12 cellular contexts compared by ENCODE assay signal in genomic region chr11:96278039-96278897, GRCh38.
DNase-seq lines count a peak whose midpoint lies in the region; ATAC-seq and TF ChIP-seq lines count a peak whose summit lies in the region.
"Had no signal": no experiment of that assay in that cellular context is flagged by ENCODE, and none has a peak within 500 bp of the region (broad histone marks: within the 10 kb centered on the region; RNA-seq: fewer than 3 reads in every experiment).

No MANE protein-coding gene starts in this region.

- DNase-seq in CD8-positive, alpha-beta T cell = no peak
- DNase-seq in astrocyte of the spinal cord (ENCODE audit: low read depth, low spot score) = peak; percentile 55
- DNase-seq in lower leg skin (ENCODE audit: low spot score in 2 of 2) = no peak
- no peak for DNase-seq in activated effector memory CD4-positive, alpha-beta T cell treated with Interleukin-2 at 50 U/mL for 16 hours
- no peak for DNase-seq in D341Med (ENCODE audit: low spot score)
- DNase-seq: activated CD8-positive, alpha-beta memory T cell treated with anti-CD3 and anti-CD28 coated beads, Interleukin-2, amount 50 U/mL, for 4 hours; DMS79 treated with DMSO at 0.1 percent for 48 hours; spleen; substantia nigra had no signal

- H3K9me3 Mint-ChIP-seq in CD8-positive, alpha-beta T cell = no peaks in the 10 kb centered on the region
- H3K9me3 Mint-ChIP-seq in IgD-negative memory B cell = no peaks in the 10 kb centered on the region

- no peak overlapping the region for H3K9ac ChIP-seq in mucosa of rectum (ENCODE audit: low read depth in 1 of 2, low read length in 2 of 2)

- no peak for TF ChIP-seq CTCF in CD8-positive, alpha-beta T cell (IDR thresholded peaks at IDR 0.05)
- TF ChIP-seq CTCF in astrocyte of the spinal cord (IDR thresholded peaks at IDR 0.05; ENCODE audit: low read depth, low read length) (no peak), lower leg skin (IDR thresholded peaks at IDR 0.05) (no peak)

- no peaks in the 10 kb centered on the region for H3K9me3 ChIP-seq in CD8-positive, alpha-beta T cell (ENCODE audit: low read length)
- H3K9me3 ChIP-seq in mucosa of rectum (ENCODE audit: control insufficient read depth in 2 of 2, low read length in 2 of 2) = no peaks in the 10 kb centered on the region
- H3K9me3 ChIP-seq: spleen had no signal

- WGBS in lower leg skin, 2 donors = 70 to 72% methylated on average over 6 of the region's 6 CpGs

- H3K4me1 ChIP-seq in CD8-positive, alpha-beta T cell (ENCODE audit: insufficient read depth, low read length) = peaks cover 40% of the 10 kb centered on the region
- H3K4me1 ChIP-seq in mucosa of rectum (ENCODE audit: control insufficient read depth in 2 of 2, insufficient read depth in 2 of 2, low read length in 2 of 2) = peaks cover 14 to 46% of the 10 kb centered on the region in 2 donors

- CTCF ChIA-PET in CD8-positive, alpha-beta T cell (lab: Charles Lee) = interaction anchor here (1.0 to 3.7 kb wide), 3 partner anchors 20 to 65 kb away, joined by 3 to 16 read pairs (median 3); partner anchors contain the start of gene MAML2

- no peak overlapping the region for H3K27ac ChIP-seq in CD8-positive, alpha-beta T cell (ENCODE audit: low read depth, low read length)
- H3K27ac ChIP-seq in mucosa of rectum (ENCODE audit: low read depth in 2 of 2, low read length in 2 of 2) = peak overlapping the region; percentile 54 to 60

- H3K27me3 Mint-ChIP-seq in CD8-positive, alpha-beta T cell (ENCODE audit: low read depth) = no peaks in the 10 kb centered on the region
- H3K27me3 Mint-ChIP-seq in IgD-negative memory B cell = no peaks in the 10 kb centered on the region

- no peak for TF ChIP-seq POLR2A in lower leg skin (IDR thresholded peaks at IDR 0.05)

- POLR2A ChIA-PET in CD8-positive, alpha-beta T cell (lab: Charles Lee) = interaction anchor here (1.1 kb wide), 1 partner anchor 65 kb away, joined by 5 read pairs; the partner anchor contains the start of gene MAML2

- peaks cover 72% of the 10 kb centered on the region for H3K4me1 Mint-ChIP-seq in CD8-positive, alpha-beta T cell (ENCODE audit: low read depth)
- H3K4me1 Mint-ChIP-seq in IgD-negative memory B cell = peaks cover 25 to 44% (median 40%) of the 10 kb centered on the region in 3 donors

- H3K27me3 ChIP-seq in CD8-positive, alpha-beta T cell (ENCODE audit: insufficient read depth, low read length) = no peaks in the 10 kb centered on the region
- no peaks in the 10 kb centered on the region for H3K27me3 ChIP-seq in mucosa of rectum (ENCODE audit: control insufficient read depth in 2 of 2, insufficient read depth in 2 of 2, low read length in 2 of 2)
- H3K27me3 ChIP-seq: spleen had no signal

- H3K4me3 Mint-ChIP-seq in CD8-positive, alpha-beta T cell = peak overlapping the region; percentile 38
- no peak overlapping the region for H3K4me3 Mint-ChIP-seq in IgD-negative memory B cell

- intact Hi-C loops in CD8-positive, alpha-beta T cell (cut with DNase I, micrococcal nuclease) = loop anchor here in 1 of 2 experiments (2.0 kb wide), 1 partner anchor 15 kb away; no protein-coding TSS in a partner anchor
- intact Hi-C loops in lower leg skin (cut with DNase I; ENCODE audit: low total_unique reads) = no loop called here

- H3K4me3 ChIP-seq in CD8-positive, alpha-beta T cell (ENCODE audit: low read depth, low read length) = no peak overlapping the region
- no peak overlapping the region for H3K4me3 ChIP-seq in astrocyte of the spinal cord (ENCODE audit: low read depth, low read length)
- H3K4me3 ChIP-seq in mucosa of rectum (ENCODE audit: low read length in 2 of 2) = no peak overlapping the region
- no peak overlapping the region for H3K4me3 ChIP-seq in lower leg skin (ENCODE audit: low read depth, poor library complexity, severe bottlenecking)
- H3K4me3 ChIP-seq: spleen had no signal

- H3K36me3 ChIP-seq in CD8-positive, alpha-beta T cell (ENCODE audit: insufficient read depth, low read length) = no peaks in the 10 kb centered on the region
- no peaks in the 10 kb centered on the region for H3K36me3 ChIP-seq in mucosa of rectum (ENCODE audit: control insufficient read depth in 2 of 2, insufficient read depth in 2 of 2, low read length in 2 of 2)

- ATAC-seq in CD8-positive, alpha-beta T cell = peak; percentile 23
- ATAC-seq in HG03354 (IDR thresholded peaks at IDR 0.05; ENCODE audit: poor library complexity, severe bottlenecking, unreplicated experiment) = no peak

- H3K36me3 Mint-ChIP-seq in CD8-positive, alpha-beta T cell = peaks cover 26% of the 10 kb centered on the region
- H3K36me3 Mint-ChIP-seq in IgD-negative memory B cell = peaks cover 2% of the 10 kb centered on the region

- H3K27ac Mint-ChIP-seq in CD8-positive, alpha-beta T cell = peak overlapping the region; percentile 58
- peak overlapping the region in 2 of 3 donors; percentile 42 to 55 for H3K27ac Mint-ChIP-seq in IgD-negative memory B cell

- in situ Hi-C loops in astrocyte of the spinal cord (cut with HindIII; ENCODE audit: low sequenced_read_pairs) = no loop called here
